In genomic region chr11:25949918-25950317, GRCh38 we compare ENCODE assay signal across 32 cellular contexts.
"Had no signal": no experiment of that assay in that cellular context is flagged by ENCODE, and none has a peak within 500 bp of the region (broad histone marks: within the 10 kb centered on the region; RNA-seq: fewer than 3 reads in every experiment).

No MANE protein-coding gene starts in this region.

- H3K27ac ChIP-seq: PC-9, RWPE1, SJCRH30, SK-N-MC had no signal

- H2AFZ ChIP-seq: PC-9 had no signal

- H3K9me3 ChIP-seq: SJCRH30 had no signal

- DNase-seq: Kasumi-1, NCI-H1048, NCI-H1092 treated with DMSO at 0.1 percent for 48 hours, NCI-H1105 treated with DMSO at 0.1 percent for 48 hours, NCI-H1417, NCI-H1436, NCI-H146, NCI-H1694, NCI-H187, NCI-H1930, NCI-H2029 treated with DMSO at 0.1 percent for 48 hours, NCI-H2081 treated with DMSO at 0.1 percent for 48 hours, NCI-H2107, NCI-H2171, NCI-H226, NCI-H446 treated with DMSO at 0.1 percent for 48 hours, NCI-H510A, NCI-H524, NCI-H526, NCI-H69, NCI-H748 treated with DMSO at 0.1 percent for 48 hours, NCI-H82, PC-9, SHP77, SIG-M5, SJCRH30, T-cell had no signal

- H3K4me3 ChIP-seq: PC-9, SJCRH30, SK-N-MC had no signal

- H3K27me3 ChIP-seq: SJCRH30 had no signal

- ATAC-seq: Panc1, Right ventricle myocardium inferior, SK-N-SH treated with all-trans-retinoic acid at 6 μM for 48 hours, T-cell had no signal

- H3K36me3 ChIP-seq: SJCRH30 had no signal

- H3K4me2 ChIP-seq: PC-9 had no signal

- H3K4me1 ChIP-seq: SJCRH30 had no signal
